16 cellular contexts compared by ENCODE assay signal in the genomic region with DNA sequence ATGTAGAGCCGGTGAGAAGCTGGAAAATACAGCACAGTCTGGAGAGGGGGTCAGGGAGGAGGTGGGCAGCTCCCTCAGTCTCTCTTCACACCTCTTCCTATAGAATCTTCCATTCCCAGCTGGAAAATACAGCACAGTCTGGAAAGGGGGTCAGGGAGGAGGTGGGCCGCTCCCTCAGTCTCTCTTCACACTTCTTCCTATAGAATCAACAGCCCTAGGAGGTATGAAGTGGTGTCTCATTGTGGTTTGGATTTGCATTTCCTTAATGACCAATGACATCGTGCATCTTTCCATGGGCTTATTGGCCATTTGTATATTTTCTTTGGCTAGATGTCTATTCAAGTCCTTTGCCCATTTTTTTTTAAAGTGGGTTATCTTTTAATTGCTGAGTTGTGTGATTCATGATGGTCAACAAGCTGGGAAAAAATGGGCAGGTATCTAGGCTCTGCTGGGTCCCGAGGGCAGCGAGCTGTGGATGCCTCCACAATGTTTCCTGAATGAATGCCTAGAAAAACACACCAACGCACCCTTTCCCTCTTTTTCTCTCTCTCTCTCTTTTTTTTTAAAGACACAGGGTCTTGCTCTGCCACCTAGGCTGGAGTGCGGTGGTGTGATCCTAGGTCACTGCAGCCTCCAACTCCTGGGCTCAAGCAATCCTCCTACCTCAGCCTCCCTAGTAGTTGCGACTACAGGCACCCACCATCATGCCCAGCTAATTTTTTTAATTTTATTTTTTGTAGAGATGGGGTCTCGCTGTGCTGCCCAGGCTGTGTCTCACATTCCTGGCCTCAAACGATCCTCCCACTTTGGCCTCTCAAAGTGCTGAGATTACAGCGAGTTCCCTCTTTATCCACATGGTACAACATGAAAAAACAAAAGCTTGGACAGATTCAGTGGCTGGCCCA. TPM values are rescaled to one million over a fixed set of nuclear protein-coding genes. Genes with fewer than 3 reads are reported as not detected.
DNase-seq lines count a peak whose midpoint lies in the region; ATAC-seq, FAIRE-seq and TF ChIP-seq lines count a peak whose summit lies in the region.
"Had no signal": no experiment of that assay in that cellular context is flagged by ENCODE, and none has a peak within 500 bp of the region (broad histone marks: within the 10 kb centered on the region; RNA-seq: fewer than 3 reads in every experiment).

No MANE protein-coding gene starts in this region.

- CTCF ChIA-PET in A549 (lab: Yijun Ruan, JAX), result interaction anchor here (0.6 to 9.0 kb wide), 59 partner anchors 12 to 821 kb away, joined by 3 to 288 read pairs (median 5); a partner anchor contains a TSS

- H3K36me3 ChIP-seq in Loucy (ENCODE audit: insufficient read depth, low read length) (no peaks in the 10 kb centered on the region), pancreas (no peaks in the 10 kb centered on the region), ovary (no peaks in the 10 kb centered on the region)
- H3K36me3 ChIP-seq: heart right ventricle, neutrophil, upper lobe of right lung had no signal

- no peak overlapping the region for H3K4me3 ChIP-seq in A549
- no peak overlapping the region for H3K4me3 ChIP-seq in Loucy (ENCODE audit: low read length, poor library complexity, severe bottlenecking)
- no peak overlapping the region for H3K4me3 ChIP-seq in choroid plexus epithelial cell (ENCODE audit: low read depth, low read length)
- H3K4me3 ChIP-seq in pancreas, result no peak overlapping the region
- H3K4me3 ChIP-seq in ovary, result no peak overlapping the region
- H3K4me3 ChIP-seq: heart right ventricle, lung, upper lobe of right lung had no signal

- DNase-seq in A549 (ENCODE audit: low read depth in 1 of 2, low spot score in 1 of 2) (no peak), choroid plexus epithelial cell (ENCODE audit: low read depth) (peak; percentile 23), pancreas (no peak), ovary (no peak), activated gamma-delta T cell treated with Interleukin-2 at 50 U/mL for 16 hours (no peak), NCI-H146 treated with DMSO at 0.1 percent for 48 hours (lab: John Stamatoyannopoulos, UW; ENCODE audit: unreplicated experiment) (no peak)
- DNase-seq: activated gamma-delta T cell, NCI-H1048 had no signal

- TF ChIP-seq EP300 in A549 (IDR thresholded peaks at IDR 0.05), result no peak
- TF ChIP-seq EP300 in ovary (IDR thresholded peaks at IDR 0.05), result no peak

- ATAC-seq in A549, result no peak
- ATAC-seq in pancreas, result peak; percentile 4 to 53 (median 25)
- ATAC-seq in GM21526 (IDR thresholded peaks at IDR 0.05; ENCODE audit: low FRiP score, unreplicated experiment), result no peak

- peak overlapping the region in 1 of 2 experiments; percentile 54; a peak in 3 of 6 replicates for H3K27ac ChIP-seq in A549
- peak overlapping the region in 2 of 4 donors; percentile 65 to 76 for H3K27ac ChIP-seq in pancreas
- no peak overlapping the region for H3K27ac ChIP-seq in ovary
- H3K27ac ChIP-seq: C4-2B, heart right ventricle, neutrophil, upper lobe of right lung had no signal

- no peak for TF ChIP-seq RAD21 in A549 (conservative IDR thresholded peaks at IDR 0.05 in 1 of 2, IDR thresholded peaks at IDR 0.05 in 1 of 2)

- FAIRE-seq in A549 (lab: Jason Lieb, UNC) (no peak), pancreas (lab: Jason Lieb, UNC) (no peak)
- FAIRE-seq: TTC549 had no signal

- H2AFZ ChIP-seq in Loucy (ENCODE audit: low read length), result peak overlapping the region; percentile 34; the same call in 1 of the 2 replicates

- POLR2A ChIA-PET in A549 (lab: Yijun Ruan, JAX), result no interaction called here

- intact Hi-C loops in pancreas (cut with DNase I) (loop anchor here (5.0 to 10.0 kb wide), 3 partner anchors 404 to 409 kb away; no protein-coding TSS in a partner anchor), ovary (cut with DNase I) (loop anchor here (5.0 to 10.0 kb wide), 2 partner anchors 406 to 409 kb away; no protein-coding TSS in a partner anchor)

- 39% methylated on average over 11 of the region's 11 CpGs for WGBS in A549 (ENCODE audit: missing lambda C conversion rate)
- WGBS in pancreas, 2 donors, result 56% methylated on average over 11 of the region's 11 CpGs
- 35 to 50% (median 41%) methylated on average over 11 of the region's 11 CpGs for WGBS in ovary, 3 donors

- no peaks in the 10 kb centered on the region for H4K20me1 ChIP-seq in Loucy (ENCODE audit: insufficient read depth, low read length, poor library complexity, severe bottlenecking)

- no peaks in the 10 kb centered on the region for H3K27me3 ChIP-seq in Loucy (ENCODE audit: insufficient read depth, low read length, poor library complexity, severe bottlenecking)
- H3K27me3 ChIP-seq in pancreas, result no peaks in the 10 kb centered on the region
- H3K27me3 ChIP-seq in ovary, result no peaks in the 10 kb centered on the region
- H3K27me3 ChIP-seq: upper lobe of right lung had no signal

- H3K4me1 ChIP-seq in A549, result peaks cover 13% of the 10 kb centered on the region; the same call in 2 of the 3 replicates
- no peaks in the 10 kb centered on the region for H3K4me1 ChIP-seq in Loucy (ENCODE audit: insufficient read depth, low read length, poor library complexity, severe bottlenecking)
- peaks cover 0 to 6% (median 0%) of the 10 kb centered on the region in 3 donors for H3K4me1 ChIP-seq in pancreas
- peaks cover 1% of the 10 kb centered on the region for H3K4me1 ChIP-seq in ovary (ENCODE audit: insufficient read depth)

- H3K9me3 ChIP-seq in A549, result no peaks in the 10 kb centered on the region
- H3K9me3 ChIP-seq in Loucy (ENCODE audit: insufficient read depth, low read depth, low read length), result no peaks in the 10 kb centered on the region
- H3K9me3 ChIP-seq in pancreas, result no peaks in the 10 kb centered on the region
- H3K9me3 ChIP-seq in ovary, result no peaks in the 10 kb centered on the region
- H3K9me3 ChIP-seq: heart right ventricle, neutrophil, upper lobe of right lung had no signal

- H3K9me2 ChIP-seq in Loucy (replicated peaks; ENCODE audit: low read depth, low read length), result no peaks in the 10 kb centered on the region

- peak overlapping the region; percentile 33; the same call in 2 of the 3 replicates for H3K4me2 ChIP-seq in A549
- no peak overlapping the region for H3K4me2 ChIP-seq in Loucy (ENCODE audit: low read depth, low read length, poor library complexity, severe bottlenecking)

- TF ChIP-seq POLR2A in A549 (IDR thresholded peaks at IDR 0.05; ENCODE audit: low read length), result no peak
- TF ChIP-seq POLR2A in ovary (IDR thresholded peaks at IDR 0.05), result no peak

- no peak for TF ChIP-seq CTCF in A549 (IDR thresholded peaks at IDR 0.05)
- no peak for TF ChIP-seq CTCF in Loucy (conservative IDR thresholded peaks at IDR 0.05; ENCODE audit: low read length)
- no peak for TF ChIP-seq CTCF in choroid plexus epithelial cell (conservative IDR thresholded peaks at IDR 0.05; ENCODE audit: low read depth, low read length)
- no peak for TF ChIP-seq CTCF in pancreas (IDR thresholded peaks at IDR 0.05)
- TF ChIP-seq CTCF in ovary (IDR thresholded peaks at IDR 0.05), result no peak

- H3F3A ChIP-seq in Loucy (ENCODE audit: low read depth), result no peaks in the 10 kb centered on the region

- no peak overlapping the region for H3K9ac ChIP-seq in Loucy (ENCODE audit: low read depth, low read length, poor library complexity, severe bottlenecking)

- H3K79me2 ChIP-seq in Loucy (ENCODE audit: insufficient read depth, low read length), result no peaks in the 10 kb centered on the region

TF ChIP-seq in A549, 52 proteins besides CTCF, POLR2A, EP300 and RAD21:
- TF ChIP-seq, protein P1, sequence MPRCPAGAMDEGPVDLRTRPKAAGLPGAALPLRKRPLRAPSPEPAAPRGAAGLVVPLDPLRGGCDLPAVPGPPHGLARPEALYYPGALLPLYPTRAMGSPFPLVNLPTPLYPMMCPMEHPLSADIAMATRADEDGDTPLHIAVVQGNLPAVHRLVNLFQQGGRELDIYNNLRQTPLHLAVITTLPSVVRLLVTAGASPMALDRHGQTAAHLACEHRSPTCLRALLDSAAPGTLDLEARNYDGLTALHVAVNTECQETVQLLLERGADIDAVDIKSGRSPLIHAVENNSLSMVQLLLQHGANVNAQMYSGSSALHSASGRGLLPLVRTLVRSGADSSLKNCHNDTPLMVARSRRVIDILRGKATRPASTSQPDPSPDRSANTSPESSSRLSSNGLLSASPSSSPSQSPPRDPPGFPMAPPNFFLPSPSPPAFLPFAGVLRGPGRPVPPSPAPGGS (IDR thresholded peaks at IDR 0.05), result no peak
- TF ChIP-seq KDM5A (IDR thresholded peaks at IDR 0.05), result no peak
- TF ChIP-seq SREBF2 (IDR thresholded peaks at IDR 0.05), result no peak
- TF ChIP-seq RNF2 (IDR thresholded peaks at IDR 0.05; ENCODE audit: borderline replicate concordance, low read depth), result no peak

RNA-seq across cellular contexts. Expression of a gene that starts 29.0 kb away (rescaled TPM):
- polyA plus RNA-seq in A549 (2011; rRNA removed), result 0.25 and 0.67 TPM in 2 replicates
- 0.19 and 0.35 TPM in 2 replicates for polyA plus RNA-seq in A549 (2012; cell fraction: cytosol; rRNA removed)
- 0.83 and 0.93 TPM in 2 replicates for polyA plus RNA-seq in A549 (2012; cell fraction: nucleus; rRNA removed)
- polyA plus RNA-seq in A549 (2017; fragmentation: RNase III; extraction: RNeasy Plus Mini Kit Qiagen cat#74134 plus additional on column Dnase treatment), result 0.35 to 0.44 TPM (median 0.41 TPM) in 3 replicates
- 0.17 and 0.29 TPM in 2 replicates for polyA minus RNA-seq in A549 (2011; rRNA and poly(A)+ RNA removed)
- total RNA-seq in pancreas, result 1 to 10 TPM in 1 of 6 donors, under 1 TPM in 5; 0.13 to 1.0 (median 0.44) TPM
- polyA plus RNA-seq in pancreas, result 1 to 10 TPM in 1 of 2 donors, under 1 TPM in 1; 0.95 to 3.7 TPM
- 1 to 10 TPM in 1 of 7 donors, under 1 TPM in 6; 0.12 to 1.6 (median 0.73) TPM for total RNA-seq in ovary
- polyA plus RNA-seq in ovary, result 1 to 10 TPM in 1 of 2 donors, under 1 TPM in 1; 0.34 to 1.3 TPM

RNA-seq across cellular contexts. Expression of a gene that starts 37.5 kb away (rescaled TPM):
- 22.1 and 28.5 TPM in 2 replicates for polyA plus RNA-seq in A549 (2011; rRNA removed)
- 16.6 and 20.2 TPM in 2 replicates for polyA plus RNA-seq in A549 (2012; cell fraction: cytosol; rRNA removed)
- 38.7 and 39.6 TPM in 2 replicates for polyA plus RNA-seq in A549 (2012; cell fraction: nucleus; rRNA removed)
- 10.8 to 13.0 TPM (median 12.2 TPM) in 3 replicates for polyA plus RNA-seq in A549 (2017; fragmentation: RNase III; extraction: RNeasy Plus Mini Kit Qiagen cat#74134 plus additional on column Dnase treatment)
- 63.0 and 76.4 TPM in 2 replicates for polyA minus RNA-seq in A549 (2011; rRNA and poly(A)+ RNA removed)
- total RNA-seq in pancreas, result 10 to 100 TPM; 14.3 to 25.1 (median 15.7) TPM
- 10 to 100 TPM; 10.2 to 11.9 TPM for polyA plus RNA-seq in pancreas
- 10 to 100 TPM; 26.0 to 47.9 (median 37.9) TPM for total RNA-seq in ovary
- 10 to 100 TPM; 15.9 to 20.3 TPM for polyA plus RNA-seq in ovary

Comparison
In these comparisons a context has a peak if more than half of its experiments do, and no peak if none do; other contexts are left out.
1. ATAC-seq: peak in pancreas (4 of 4); none in A549 (0 of 2) and GM21526 (single experiment).